In genomic region chr12:49667319-49668090, GRCh38 we compare ENCODE assay signal across 1 cellular context.
A peak's percentile ranks its signal among the peaks of the same experiment; 100 is the strongest.
TF ChIP-seq lines count a peak whose summit lies in the region.

No MANE protein-coding gene starts in this region.

TF ChIP-seq in SK-N-SH, 30 proteins besides CTCF, POLR2A, EP300 and RAD21:
- TF ChIP-seq FOSL2 (IDR thresholded peaks at IDR 0.05; ENCODE audit: borderline replicate concordance, low read depth) (peak; percentile 25; the same call in 1 of the 2 replicates), TAF1 (IDR thresholded peaks at IDR 0.05; ENCODE audit: borderline replicate concordance, low read depth, low read length) (no peak)
